In genomic region chr2:23500836-23501235, GRCh38 we compare ENCODE assay signal across 26 cellular contexts.
"Had no signal": no experiment of that assay in that cellular context is flagged by ENCODE, and none has a peak within 500 bp of the region (broad histone marks: within the 10 kb centered on the region; RNA-seq: fewer than 3 reads in every experiment).

No MANE protein-coding gene starts in this region.

- H3K27ac Mint-ChIP-seq: immature natural killer cell; naive B cell; natural killer cell; nephron progenitor cell; stimulated activated memory B cell treated with anti-CD40 and anti-IgM and Interleukin-4, amounts not matched to agents 10 μg/mL and 1 μg/mL and 100 μg/mL, for 72 hours; stimulated activated naive CD8-positive, alpha-beta T cell treated with anti-CD3 and anti-CD28 coated beads, Interleukin-15, amount 100 ng/mL, for 72 hours had no signal

- H3K27me3 ChIP-seq: neural progenitor cell, right lobe of liver, tibial nerve, upper lobe of left lung, vagina had no signal

- H3K36me3 Mint-ChIP-seq: immature natural killer cell, naive B cell, natural killer cell, neural progenitor cell had no signal

- H3K27ac ChIP-seq: left ventricle myocardium inferior, neural progenitor cell, neutrophil, right lobe of liver, upper lobe of left lung, vagina had no signal

- ATAC-seq: natural killer cell; right lobe of liver; stimulated activated memory B cell treated with anti-CD40 and anti-IgM and Interleukin-4, amounts not matched to agents 10 μg/mL and 1 μg/mL and 100 μg/mL, for 72 hours; stimulated activated naive CD8-positive, alpha-beta T cell treated with anti-CD3 and anti-CD28 coated beads, Interleukin-15, amount 100 ng/mL, for 72 hours had no signal

- DNase-seq: hypothalamus; immature natural killer cell; left ventricle myocardium inferior; mesendoderm; naive B cell; natural killer cell; nephron progenitor cell; occipital lobe; retina; stimulated activated CD4-positive, alpha-beta T cell treated with anti-CD3 and anti-CD28 coated beads, Interleukin-1b, Interleukin-23, amount 100 ng/mL, for 48 hours; stimulated activated CD4-positive, alpha-beta T cell treated with anti-CD3 and anti-CD28 coated beads, Interleukin-2, amount 100 ng/mL, for 48 hours; stimulated activated CD4-positive, alpha-beta T cell treated with anti-CD3 and anti-CD28 coated beads, Interleukin-4, amount 100 ng/mL, for 4 hours; stimulated activated CD8-positive, alpha-beta memory T cell treated with anti-CD3 and anti-CD28 coated beads, Interleukin-4, amount 100 ng/mL, for 48 hours; stimulated activated naive CD4-positive, alpha-beta T cell treated with Interleukin-2 at 50 U/mL for 16 hours; stimulated activated naive CD8-positive, alpha-beta T cell treated with anti-CD3 and anti-CD28 coated beads, Interleukin-15, amount 100 ng/mL, for 72 hours; substantia nigra; upper lobe of left lung had no signal

- H3K9me3 ChIP-seq: left ventricle myocardium inferior, neutrophil, right lobe of liver, tibial nerve, upper lobe of left lung, vagina had no signal

- H3K27me3 Mint-ChIP-seq: stimulated activated memory B cell treated with anti-CD40 and anti-IgM and Interleukin-4, amounts not matched to agents 10 μg/mL and 1 μg/mL and 100 μg/mL, for 72 hours had no signal

- H3K4me2 ChIP-seq: neural progenitor cell, smooth muscle cell had no signal

- H3K9ac ChIP-seq: neural progenitor cell had no signal

- H2AFZ ChIP-seq: neural progenitor cell had no signal

- H3K4me3 ChIP-seq: left ventricle myocardium inferior, lung, neural progenitor cell, right lobe of liver, smooth muscle cell, upper lobe of left lung, vagina had no signal

- H3K36me3 ChIP-seq: left ventricle myocardium inferior, neural progenitor cell, neutrophil, right lobe of liver, tibial nerve, upper lobe of left lung, vagina had no signal

- H3K4me3 Mint-ChIP-seq: immature natural killer cell; mesothelial cell of epicardium; naive B cell; natural killer cell; nephron progenitor cell; neural progenitor cell; stimulated activated memory B cell treated with anti-CD40 and anti-IgM and Interleukin-4, amounts not matched to agents 10 μg/mL and 1 μg/mL and 100 μg/mL, for 72 hours; stimulated activated naive CD8-positive, alpha-beta T cell treated with anti-CD3 and anti-CD28 coated beads, Interleukin-15, amount 100 ng/mL, for 72 hours had no signal

- H3K9me3 Mint-ChIP-seq: immature natural killer cell; mesothelial cell of epicardium; naive B cell; natural killer cell; nephron progenitor cell; neural progenitor cell; stimulated activated memory B cell treated with anti-CD40 and anti-IgM and Interleukin-4, amounts not matched to agents 10 μg/mL and 1 μg/mL and 100 μg/mL, for 72 hours; stimulated activated naive CD8-positive, alpha-beta T cell treated with anti-CD3 and anti-CD28 coated beads, Interleukin-15, amount 100 ng/mL, for 72 hours had no signal
